31 cellular contexts compared by ENCODE assay signal in the genomic region with DNA sequence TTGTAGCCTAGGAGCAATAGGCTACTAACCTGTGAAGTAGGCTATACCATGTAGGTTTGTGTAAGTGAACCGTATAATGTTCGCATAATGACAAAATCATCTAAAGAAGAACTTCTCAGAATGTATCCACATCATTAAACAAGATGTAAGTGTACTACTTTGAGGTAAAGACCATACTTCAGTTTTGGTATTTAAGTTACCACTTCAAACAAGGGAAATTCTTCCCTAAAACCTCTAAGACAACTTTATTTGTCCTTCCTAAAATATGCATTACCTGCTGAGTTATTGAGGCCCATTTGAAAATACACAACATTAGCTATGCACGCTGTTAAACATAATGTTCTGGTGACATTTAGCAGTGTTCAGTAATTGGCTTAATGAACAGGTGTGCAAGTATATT.
"Had no signal": no experiment of that assay in that cellular context is flagged by ENCODE, and none has a peak within 500 bp of the region (broad histone marks: within the 10 kb centered on the region; RNA-seq: fewer than 3 reads in every experiment).

No MANE protein-coding gene starts in this region.

- H3K27ac ChIP-seq: ascending aorta, cardiac muscle cell, VCaP had no signal

- H3K4me1 ChIP-seq: ascending aorta had no signal

- H3K27me3 ChIP-seq: ascending aorta, cardiac muscle cell had no signal

- FAIRE-seq: bronchial epithelial cell, TTC549 had no signal

- H3K4me3 ChIP-seq: ascending aorta, cardiac muscle cell had no signal

- DNase-seq: activated B cell treated with CpG ODN at 0.5 μM for 24 hours; activated CD4-positive, alpha-beta memory T cell treated with anti-CD3 and anti-CD28 coated beads for 36 hours; activated CD4-positive, alpha-beta T cell treated with anti-CD3 and anti-CD28 coated beads for 4 hours; activated CD4-positive, alpha-beta T cell treated with anti-CD3 and anti-CD28 coated beads, Interleukin-2, amount 10 ng/mL, durations not matched to agents 24 days and 14 days; activated CD4-positive, alpha-beta T cell treated with anti-CD3 and anti-CD28 coated beads, Interleukin-2, amount 50 U/mL, for 1 hour; activated CD4-positive, alpha-beta T cell treated with anti-CD3 and anti-CD28 coated beads, Interleukin-2, amount 50 U/mL, for 4 hours; activated CD4-positive, CD25-positive, alpha-beta regulatory T cell treated with anti-CD3 and anti-CD28 coated beads, Interleukin-2, amount 50 U/mL, for 72 hours; activated CD8-positive, alpha-beta memory T cell treated with anti-CD3 and anti-CD28 coated beads, Interleukin-2, amount 50 U/mL, for 4 hours; activated CD8-positive, alpha-beta T cell treated with anti-CD3 and anti-CD28 coated beads for 36 hours; activated effector memory CD4-positive, alpha-beta T cell treated with anti-CD3 and anti-CD28 coated beads, Interleukin-2, amount 50 U/mL, for 16 hours; activated gamma-delta T cell treated with Interleukin-2 at 50 U/mL for 16 hours; activated naive CD4-positive, alpha-beta T cell; activated naive CD4-positive, alpha-beta T cell treated with anti-CD3 and anti-CD28 coated beads, Interleukin-2, amount 10 ng/mL, durations not matched to agents 7 days and 5 days; activated naive CD8-positive, alpha-beta T cell treated with anti-CD3 and anti-CD28 coated beads, Interleukin-2, amount 10 ng/mL, durations not matched to agents 7 days and 5 days; activated naive CD8-positive, alpha-beta T cell treated with anti-CD3 and anti-CD28 coated beads, Interleukin-2, amount 50 U/mL, for 24 hours; activated T-cell treated with anti-CD3 and anti-CD28 coated beads for 4 hours; activated T-cell treated with anti-CD3 and anti-CD28 coated beads, Interleukin-2, amount 50 U/mL, for 1 hour; activated T-cell treated with anti-CD3 and anti-CD28 coated beads, Interleukin-2, amount 50 U/mL, for 4 hours; activated T-cell treated with anti-CD3 and anti-CD28 coated beads, Interleukin-2, amount 50 U/mL, for 72 hours; amygdala; anterior cingulate cortex; caudate nucleus; cerebellar nuclear complex; T-helper 2 cell; T-helper 9 cell had no signal

- H3K9me3 ChIP-seq: ascending aorta had no signal

- H3K36me3 ChIP-seq: ascending aorta, cardiac muscle cell had no signal

- ATAC-seq: activated CD8-positive, alpha-beta T cell treated with anti-CD3 and anti-CD28 coated beads for 36 hours; activated naive CD8-positive, alpha-beta T cell treated with anti-CD3 and anti-CD28 coated beads, Interleukin-2, amount 50 U/mL, for 24 hours; activated T-cell treated with anti-CD3 and anti-CD28 coated beads, Interleukin-2, amount 50 U/mL, for 4 hours; activated T-cell treated with anti-CD3 and anti-CD28 coated beads, Interleukin-2, amount 50 U/mL, for 72 hours; activated T-helper 17 cell treated with anti-CD3 and anti-CD28 coated beads, Interleukin-2, amount 50 U/mL, for 72 hours had no signal
